In the genomic region with DNA sequence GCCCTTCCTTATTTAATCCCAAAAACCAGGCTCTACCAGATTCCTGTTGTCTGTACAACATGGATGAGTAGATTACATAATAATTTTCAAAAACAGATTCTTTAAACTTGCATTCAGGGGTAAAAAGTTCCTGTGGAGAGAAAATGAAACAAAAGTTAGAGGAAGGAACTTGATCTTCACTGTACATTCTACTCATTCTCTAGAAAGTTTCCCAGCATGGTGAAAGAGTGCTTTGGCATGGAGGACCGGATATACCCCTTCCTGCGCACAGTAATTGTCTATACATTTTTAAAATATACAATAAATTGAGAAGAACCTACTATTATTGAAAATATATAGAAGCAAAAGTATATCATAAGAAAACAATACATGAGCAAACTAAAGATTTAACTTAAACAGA, we compare ENCODE assay signal across 23 cellular contexts.
"Had no signal": no experiment of that assay in that cellular context is flagged by ENCODE, and none has a peak within 500 bp of the region (broad histone marks: within the 10 kb centered on the region; RNA-seq: fewer than 3 reads in every experiment).

No MANE protein-coding gene starts in this region.

- H3K4me1 ChIP-seq: adrenal gland had no signal

- H3K9ac ChIP-seq: SK-N-SH had no signal

- H3K9me3 ChIP-seq: adrenal gland, SK-N-SH had no signal

- H3K27me3 ChIP-seq: adrenal gland had no signal

- H3K4me2 ChIP-seq: SK-N-SH had no signal

- H3K9me2 ChIP-seq: SK-N-SH had no signal

- H3K36me3 ChIP-seq: adrenal gland, WERI-Rb-1 had no signal

- ATAC-seq: activated CD4-positive, alpha-beta T cell treated with anti-CD3 and anti-CD28 coated beads for 36 hours; activated T-cell treated with anti-CD3 and anti-CD28 coated beads, Interleukin-2, amount 50 U/mL, for 72 hours had no signal

- H3K27ac ChIP-seq: adrenal gland, coronary artery, WERI-Rb-1 had no signal

- H3K4me3 ChIP-seq: adrenal gland, coronary artery had no signal

- DNase-seq: activated CD4-positive, alpha-beta memory T cell treated with anti-CD3 and anti-CD28 coated beads, Interleukin-2, amount 10 ng/mL, durations not matched to agents 7 days and 5 days; activated CD4-positive, alpha-beta T cell treated with anti-CD3 and anti-CD28 coated beads for 36 hours; activated CD4-positive, alpha-beta T cell treated with anti-CD3 and anti-CD28 coated beads, Interleukin-2, amount 50 U/mL, for 1 hour; activated CD8-positive, alpha-beta memory T cell treated with anti-CD3 and anti-CD28 coated beads, Interleukin-2, amount 50 U/mL, for 4 hours; activated gamma-delta T cell treated with Interleukin-2 at 50 U/mL for 16 hours; activated naive CD4-positive, alpha-beta T cell treated with anti-CD3 and anti-CD28 coated beads, Interleukin-2, amount 10 ng/mL, durations not matched to agents 7 days and 5 days; activated naive CD8-positive, alpha-beta T cell treated with anti-CD3 and anti-CD28 coated beads for 36 hours; activated T-cell treated with anti-CD3 and anti-CD28 coated beads, Interleukin-2, amount 50 U/mL, for 72 hours; adrenal gland; anterior cingulate cortex; caudate nucleus; MM.1S; NCI-H1105; NCI-H1436; NCI-H1694 treated with DMSO at 0.1 percent for 48 hours; NCI-H2029 treated with DMSO at 0.1 percent for 48 hours; NCI-H345; NCI-H510A; NCI-H526 treated with DMSO at 0.1 percent for 48 hours; SK-N-SH; T-helper 1 cell; WERI-Rb-1 had no signal
